In genomic region chr9:16207161-16207560, GRCh38 we compare ENCODE assay signal across 10 cellular contexts.
DNase-seq lines count a peak whose midpoint lies in the region; ATAC-seq and TF ChIP-seq lines count a peak whose summit lies in the region.
"Had no signal": no experiment of that assay in that cellular context is flagged by ENCODE, and none has a peak within 500 bp of the region (broad histone marks: within the 10 kb centered on the region; RNA-seq: fewer than 3 reads in every experiment).

No MANE protein-coding gene starts in this region.

- H4K20me1 ChIP-seq in osteoblast (ENCODE audit: insufficient read depth, low read length) = no peaks in the 10 kb centered on the region

- no peaks in the 10 kb centered on the region for H3K9me3 ChIP-seq in osteoblast (ENCODE audit: low read depth, low read length)

- H3K27me3 Mint-ChIP-seq in chondrocyte (ENCODE audit: low read depth) = no peaks in the 10 kb centered on the region
- H3K27me3 Mint-ChIP-seq in CD14-positive monocyte (ENCODE audit: low read depth in 3 of 3) = peaks cover 3 to 5% (median 4%) of the 10 kb centered on the region in 3 donors

- peak overlapping the region; percentile 67 for H2AFZ ChIP-seq in osteoblast (ENCODE audit: low read length)

- TF ChIP-seq CTCF in GM06990 (IDR thresholded peaks at IDR 0.05; ENCODE audit: insufficient read depth, low read length, poor library complexity, severe bottlenecking) = no peak
- TF ChIP-seq CTCF in chondrocyte (IDR thresholded peaks at IDR 0.05) = no peak
- no peak for TF ChIP-seq CTCF in osteoblast (IDR thresholded peaks at IDR 0.05; ENCODE audit: extremely low read depth, low read depth, low read length)
- TF ChIP-seq CTCF in CD14-positive monocyte (IDR thresholded peaks at IDR 0.05) = no peak

- H3K27ac Mint-ChIP-seq in chondrocyte (ENCODE audit: unreplicated experiment) = peak overlapping the region; percentile 62
- no peak overlapping the region for H3K27ac Mint-ChIP-seq in CD14-positive monocyte
- H3K27ac Mint-ChIP-seq: activated T-helper 17 cell treated with anti-CD3 and anti-CD28 coated beads, Interleukin-2, amount 50 U/mL, for 72 hours had no signal

- no peaks in the 10 kb centered on the region for H3K36me3 Mint-ChIP-seq in chondrocyte (ENCODE audit: low read depth)
- H3K36me3 Mint-ChIP-seq in CD14-positive monocyte = no peaks in the 10 kb centered on the region

- H3K27me3 ChIP-seq in GM06990 (replicated peaks; ENCODE audit: control insufficient read depth, insufficient read depth, low read length) = no peaks in the 10 kb centered on the region
- no peaks in the 10 kb centered on the region for H3K27me3 ChIP-seq in osteoblast (ENCODE audit: insufficient read depth, low read length)

- intact Hi-C loops in CD14-positive monocyte (cut with micrococcal nuclease) = no loop called here

- no peaks in the 10 kb centered on the region for H3K36me3 ChIP-seq in GM06990 (ENCODE audit: control insufficient read depth, insufficient read depth, low read length)
- H3K36me3 ChIP-seq in osteoblast (ENCODE audit: insufficient read depth, low read length) = no peaks in the 10 kb centered on the region

- peaks cover 12% of the 10 kb centered on the region for H3K9me3 Mint-ChIP-seq in chondrocyte (ENCODE audit: low read depth)
- H3K9me3 Mint-ChIP-seq in CD14-positive monocyte = peaks cover 0 to 12% (median 4%) of the 10 kb centered on the region in 7 donors

- H3K4me3 ChIP-seq in GM06990 (replicated peaks; ENCODE audit: low read depth, low read length) (0 out of 2 replicates have a peak overlapping the region, but pooled peaks have one; percentile 12), osteoblast (ENCODE audit: insufficient read depth, low read length) (peak overlapping the region; percentile 1)

- peak; percentile 30 for DNase-seq in GM06990 (ENCODE audit: extremely low read depth, insufficient read length)
- peak; percentile 71 for DNase-seq in M059J (ENCODE audit: low read depth)
- DNase-seq in chondrocyte (ENCODE audit: low spot score) = no peak
- DNase-seq in osteoblast (ENCODE audit: insufficient read length, low spot score, missing footprints) = no peak
- DNase-seq in CD1c-positive myeloid dendritic cell (ENCODE audit: extremely low spot score) = no peak
- no peak for DNase-seq in CD14-positive monocyte (ENCODE audit: low spot score)
- DNase-seq in COR-L47 (lab: John Stamatoyannopoulos, UW) = no peak
- DNase-seq: head of caudate nucleus had no signal

- no peaks in the 10 kb centered on the region for H3K79me2 ChIP-seq in osteoblast (ENCODE audit: insufficient read depth, low read length)

- H3K4me2 ChIP-seq in osteoblast (ENCODE audit: insufficient read depth, low read length) = peak overlapping the region; percentile 37

- H3K4me1 Mint-ChIP-seq in chondrocyte (ENCODE audit: low read depth) = peaks cover 37% of the 10 kb centered on the region
- no peaks in the 10 kb centered on the region for H3K4me1 Mint-ChIP-seq in CD14-positive monocyte
- H3K4me1 Mint-ChIP-seq: activated T-helper 17 cell treated with anti-CD3 and anti-CD28 coated beads, Interleukin-2, amount 50 U/mL, for 72 hours had no signal

- no peak overlapping the region for H3K27ac ChIP-seq in osteoblast (ENCODE audit: low read depth, low read length)

- peaks cover 19% of the 10 kb centered on the region for H3K4me1 ChIP-seq in osteoblast (ENCODE audit: insufficient read depth, low read length)

- peak overlapping the region; percentile 34 for H3K4me3 Mint-ChIP-seq in chondrocyte (ENCODE audit: unreplicated experiment)
- H3K4me3 Mint-ChIP-seq in CD14-positive monocyte = peak overlapping the region in 1 of 2 donors; percentile 9
- H3K4me3 Mint-ChIP-seq: activated T-helper 17 cell treated with anti-CD3 and anti-CD28 coated beads, Interleukin-2, amount 50 U/mL, for 72 hours had no signal

- no peak for ATAC-seq in HG02938 (IDR thresholded peaks at IDR 0.05; ENCODE audit: unreplicated experiment)
- ATAC-seq: activated T-helper 17 cell treated with anti-CD3 and anti-CD28 coated beads, Interleukin-2, amount 50 U/mL, for 72 hours had no signal

Comparison
In these comparisons a context has a peak if more than half of its experiments do, and no peak if none do; other contexts are left out.
1. DNase-seq: peak in GM06990 (single experiment) and M059J (single experiment); none in chondrocyte (single experiment), osteoblast (single experiment), CD1c-positive myeloid dendritic cell (single experiment), CD14-positive monocyte (single experiment) and COR-L47 (single experiment).